In the genomic region with DNA sequence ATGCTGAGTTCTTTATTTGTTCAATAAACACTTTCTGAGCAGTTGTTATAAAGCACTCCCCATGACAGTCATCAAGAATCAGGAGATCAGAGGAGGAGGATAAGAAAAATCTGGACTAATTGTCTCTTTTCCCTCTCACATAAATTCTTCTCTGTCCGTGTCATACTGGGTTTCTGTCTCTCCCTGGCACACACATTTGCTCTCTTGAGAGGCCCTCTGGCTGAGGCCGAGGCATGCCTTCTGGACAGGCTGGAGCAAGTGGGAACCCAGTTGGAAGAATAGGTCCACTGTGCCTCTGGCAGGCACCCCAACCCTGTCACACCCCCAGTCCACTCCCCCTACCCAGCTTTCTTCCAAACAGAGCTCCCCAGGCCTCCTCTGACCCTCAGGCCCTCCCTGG, we compare ENCODE assay signal across 13 cellular contexts.
DNase-seq lines count a peak whose midpoint lies in the region; ATAC-seq, FAIRE-seq and TF ChIP-seq lines count a peak whose summit lies in the region.
"Had no signal": no experiment of that assay in that cellular context is flagged by ENCODE, and none has a peak within 500 bp of the region (broad histone marks: within the 10 kb centered on the region; RNA-seq: fewer than 3 reads in every experiment).

No MANE protein-coding gene starts in this region.

- no peaks in the 10 kb centered on the region for H3K79me2 ChIP-seq in DND-41 (ENCODE audit: insufficient read depth, low read length)
- no peaks in the 10 kb centered on the region for H3K79me2 ChIP-seq in HepG2 (ENCODE audit: insufficient read depth, low read length)

- H3K4me1 ChIP-seq in CD4-positive, CD25-positive, alpha-beta regulatory T cell (ENCODE audit: control insufficient read depth, insufficient read depth, low read length, poor library complexity, severe bottlenecking) = peaks cover 28% of the 10 kb centered on the region
- H3K4me1 ChIP-seq in DND-41 (ENCODE audit: insufficient read depth, low read length) = peaks cover 97% of the 10 kb centered on the region
- no peaks in the 10 kb centered on the region for H3K4me1 ChIP-seq in HepG2 (ENCODE audit: insufficient read depth, low read length)

- H4K20me1 ChIP-seq in DND-41 (ENCODE audit: insufficient read depth, low read length) (0 out of 2 replicates have a peak, but pooled peaks cover 2% of the 10 kb centered on the region), HepG2 (ENCODE audit: insufficient read depth, low read length) (no peaks in the 10 kb centered on the region)

- in situ Hi-C loops in HepG2 (cut with HindIII; ENCODE audit: extremely low pct_ligation_motif_present, low pct_unique_long_range_greater_than_20kb) = no loop called here

- 18% methylated on average over 2 of the region's 2 CpGs for WGBS in HepG2 (ENCODE audit: low lambda C conversion rate)

- no peak for FAIRE-seq in HepG2 (lab: Jason Lieb, UNC)
- FAIRE-seq: GM12878, keratinocyte had no signal

- H3K36me3 Mint-ChIP-seq in CD4-positive, CD25-positive, alpha-beta regulatory T cell = no peaks in the 10 kb centered on the region
- no peaks in the 10 kb centered on the region for H3K36me3 Mint-ChIP-seq in activated T-helper 17 cell treated with anti-CD3 and anti-CD28 coated beads, Interleukin-2, amount 50 U/mL, for 72 hours (ENCODE audit: low read depth)
- H3K36me3 Mint-ChIP-seq in naive thymus-derived CD8-positive, alpha-beta T cell = no peaks in the 10 kb centered on the region

- peaks cover 21% of the 10 kb centered on the region for H3K27me3 Mint-ChIP-seq in CD4-positive, CD25-positive, alpha-beta regulatory T cell
- H3K27me3 Mint-ChIP-seq in activated T-helper 17 cell treated with anti-CD3 and anti-CD28 coated beads, Interleukin-2, amount 50 U/mL, for 72 hours = peaks cover 16% of the 10 kb centered on the region
- peaks cover 2 to 23% (median 20%) of the 10 kb centered on the region in 5 donors for H3K27me3 Mint-ChIP-seq in naive thymus-derived CD8-positive, alpha-beta T cell

- peaks cover 0 to 42% (median 19%) of the 10 kb centered on the region in 4 donors for H3K4me1 Mint-ChIP-seq in CD4-positive, CD25-positive, alpha-beta regulatory T cell
- peaks cover 5% of the 10 kb centered on the region for H3K4me1 Mint-ChIP-seq in activated T-helper 17 cell treated with anti-CD3 and anti-CD28 coated beads, Interleukin-2, amount 50 U/mL, for 72 hours
- H3K4me1 Mint-ChIP-seq in naive thymus-derived CD8-positive, alpha-beta T cell = peaks cover 35 to 50% (median 49%) of the 10 kb centered on the region in 4 donors

- H3K4me2 ChIP-seq in DND-41 (ENCODE audit: insufficient read depth, low read length) (peak overlapping the region; percentile 56), HepG2 (ENCODE audit: low read depth, low read length) (no peak overlapping the region)
- H3K4me2 ChIP-seq: KMS-11 had no signal

- TF ChIP-seq RAD21 in HepG2 (CRISPR knock-in tag; IDR thresholded peaks at IDR 0.05) = no peak

- no TSS peak for BruUV-seq in HepG2 (replicated peaks; lab: Mats Ljungman, UMichigan)

- H3K27ac ChIP-seq in CD4-positive, CD25-positive, alpha-beta regulatory T cell (ENCODE audit: insufficient read depth, low read length, poor library complexity, severe bottlenecking) = no peak overlapping the region
- H3K27ac ChIP-seq in DND-41 (ENCODE audit: low read length) = peak overlapping the region; percentile 85
- no peak overlapping the region for H3K27ac ChIP-seq in HepG2 (ENCODE audit: extremely low read length, insufficient read depth, low read length)
- H3K27ac ChIP-seq: KMS-11 had no signal

- H3K9ac ChIP-seq in DND-41 (ENCODE audit: low read depth, low read length) (peak overlapping the region; percentile 50), HepG2 (ENCODE audit: insufficient read depth, low read depth, low read length) (no peak overlapping the region)
- H3K9ac ChIP-seq: KMS-11 had no signal

- peak overlapping the region in 3 of 4 donors; percentile 19 to 69 (median 48) for H3K4me3 Mint-ChIP-seq in CD4-positive, CD25-positive, alpha-beta regulatory T cell
- H3K4me3 Mint-ChIP-seq in activated T-helper 17 cell treated with anti-CD3 and anti-CD28 coated beads, Interleukin-2, amount 50 U/mL, for 72 hours = peak overlapping the region; percentile 35
- peak overlapping the region; percentile 60 to 85 (median 76) for H3K4me3 Mint-ChIP-seq in naive thymus-derived CD8-positive, alpha-beta T cell

- TF ChIP-seq EP300 in HepG2 (IDR thresholded peaks at IDR 0.05; ENCODE audit: low read depth in 2 of 2, low read length in 2 of 2) = no peak
- no peak for TF ChIP-seq EP300 in HepG2 (CRISPR knock-in tag; IDR thresholded peaks at IDR 0.05; ENCODE audit: borderline replicate concordance)

- H3K9me3 ChIP-seq in CD4-positive, CD25-positive, alpha-beta regulatory T cell (ENCODE audit: control insufficient read depth in 2 of 2, low read length in 2 of 2) = no peaks in the 10 kb centered on the region
- H3K9me3 ChIP-seq in DND-41 (ENCODE audit: insufficient read depth, low read length, severe bottlenecking) (no peaks in the 10 kb centered on the region), HepG2 (ENCODE audit: low read length) (no peaks in the 10 kb centered on the region)

- H3K9me3 Mint-ChIP-seq in CD4-positive, CD25-positive, alpha-beta regulatory T cell = peaks cover 0 to 1% (median 0%) of the 10 kb centered on the region in 7 donors
- no peaks in the 10 kb centered on the region for H3K9me3 Mint-ChIP-seq in activated T-helper 17 cell treated with anti-CD3 and anti-CD28 coated beads, Interleukin-2, amount 50 U/mL, for 72 hours
- H3K9me3 Mint-ChIP-seq in naive thymus-derived CD8-positive, alpha-beta T cell = no peaks in the 10 kb centered on the region

- H3K4me3 ChIP-seq in CD4-positive, CD25-positive, alpha-beta regulatory T cell (ENCODE audit: low read depth, low read length) = no peak overlapping the region
- H3K4me3 ChIP-seq in DND-41 (ENCODE audit: low read depth in 1 of 2, low read length in 2 of 2) (peak overlapping the region in 1 of 2 experiments; percentile 15; a peak in 1 of 4 replicates), HepG2 (replicated peaks in 1 of 3; ENCODE audit: insufficient read depth in 1 of 3, low read depth in 2 of 3, low read length in 3 of 3) (no peak overlapping the region)
- H3K4me3 ChIP-seq: GM12878 had no signal

- POLR2A ChIA-PET in naive thymus-derived CD8-positive, alpha-beta T cell (lab: Charles Lee) = no interaction called here
- POLR2A ChIA-PET in HepG2 (lab: Yijun Ruan, JAX) = no interaction called here

- TF ChIP-seq CTCF in DND-41 (IDR thresholded peaks at IDR 0.05; ENCODE audit: borderline replicate concordance, extremely low read depth, low read length, poor library complexity, severe bottlenecking) = no peak
- no peak for TF ChIP-seq CTCF in HepG2 (CRISPR knock-in tag; IDR thresholded peaks at IDR 0.05)

- ATAC-seq in CD4-positive, CD25-positive, alpha-beta regulatory T cell (ENCODE audit: low read depth in 2 of 2) = no peak
- ATAC-seq in DND-41 (ENCODE audit: insufficient read depth, low read depth) = no peak
- ATAC-seq in activated T-helper 17 cell treated with anti-CD3 and anti-CD28 coated beads, Interleukin-2, amount 50 U/mL, for 72 hours (replicated peaks) = no peak
- ATAC-seq in naive thymus-derived CD8-positive, alpha-beta T cell = peak in 1 of 2 donors; percentile 5
- no peak for ATAC-seq in HepG2
- ATAC-seq: GM12878 had no signal

- peak in 1 of 3 donors; percentile 11 for DNase-seq in CD4-positive, CD25-positive, alpha-beta regulatory T cell
- DNase-seq in DND-41 (no peak), inferior parietal cortex (ENCODE audit: extremely low spot score) (no peak), RPMI8226 (no peak), HepG2 (ENCODE audit: low spot score) (no peak)
- no peak for DNase-seq in naive thymus-derived CD8-positive, alpha-beta T cell
- DNase-seq: NCI-H1694 treated with DMSO at 0.1 percent for 48 hours, NCI-H524 treated with DMSO at 0.1 percent for 48 hours had no signal

- peaks cover 2% of the 10 kb centered on the region for H3K27me3 ChIP-seq in CD4-positive, CD25-positive, alpha-beta regulatory T cell (ENCODE audit: control insufficient read depth, insufficient read depth, low read length)
- no peaks in the 10 kb centered on the region for H3K27me3 ChIP-seq in DND-41 (ENCODE audit: insufficient read depth, low read length, poor library complexity)
- H3K27me3 ChIP-seq in HepG2 (ENCODE audit: control insufficient read depth in 1 of 2, insufficient read depth in 2 of 2, low read length in 2 of 2) = peaks cover 5 to 25% of the 10 kb centered on the region in 2 experiments; a peak in 3 of 5 replicates

- no peak overlapping the region for H2AFZ ChIP-seq in DND-41 (ENCODE audit: low read depth, low read length)
- H2AFZ ChIP-seq in HepG2 (ENCODE audit: low read length) = no peak overlapping the region

- CTCF ChIA-PET in HepG2 (lab: Yijun Ruan, JAX; ENCODE audit: low intra/inter-chr PET ratio, low total read pairs) = no interaction called here

- TF ChIP-seq POLR2A in HepG2 (IDR thresholded peaks at IDR 0.05; ENCODE audit: insufficient read depth in 1 of 2, low read depth in 2 of 2, low read length in 2 of 2) = no peak

- intact Hi-C loops in HepG2 (cut with micrococcal nuclease; ENCODE audit: unreplicated experiment) = no loop called here

- H3K27ac Mint-ChIP-seq in CD4-positive, CD25-positive, alpha-beta regulatory T cell = peak overlapping the region in 2 of 3 donors; percentile 41 to 69
- H3K27ac Mint-ChIP-seq in activated T-helper 17 cell treated with anti-CD3 and anti-CD28 coated beads, Interleukin-2, amount 50 U/mL, for 72 hours = no peak overlapping the region
- peak overlapping the region in 7 of 10 donors; percentile 60 to 88 (median 76) for H3K27ac Mint-ChIP-seq in naive thymus-derived CD8-positive, alpha-beta T cell
- H3K27ac Mint-ChIP-seq: progenitor cell of endocrine pancreas had no signal

- no peaks in the 10 kb centered on the region for H3K36me3 ChIP-seq in CD4-positive, CD25-positive, alpha-beta regulatory T cell (ENCODE audit: control insufficient read depth, insufficient read depth, low read length)
- H3K36me3 ChIP-seq in DND-41 (ENCODE audit: insufficient read depth, low read length) = no peaks in the 10 kb centered on the region
- no peaks in the 10 kb centered on the region for H3K36me3 ChIP-seq in HepG2 (replicated peaks in 1 of 2; ENCODE audit: control insufficient read depth in 1 of 2, insufficient read depth in 2 of 2, low read length in 2 of 2)

TF ChIP-seq in HepG2, 621 proteins besides CTCF, POLR2A, EP300 and RAD21 (continues in another document):
- TF ChIP-seq SMAD1 (CRISPR knock-in tag; IDR thresholded peaks at IDR 0.05; ENCODE audit: borderline replicate concordance, low read depth) (no peak), GLI4 (CRISPR knock-in tag; IDR thresholded peaks at IDR 0.05; ENCODE audit: borderline replicate concordance) (no peak), CENPT (CRISPR knock-in tag; IDR thresholded peaks at IDR 0.05; ENCODE audit: low read depth) (no peak), FOXA1 (IDR thresholded peaks at IDR 0.05) (no peak), FOXA1 (CRISPR knock-in tag; IDR thresholded peaks at IDR 0.05) (no peak), JUND (CRISPR knock-in tag; IDR thresholded peaks at IDR 0.05) (no peak), ZNF777 (CRISPR knock-in tag; IDR thresholded peaks at IDR 0.05) (no peak)
